In genomic region chr17:83179811-83180210, GRCh38 we compare ENCODE assay signal across 1 cellular context.
TF ChIP-seq lines count a peak whose summit lies in the region.

No MANE protein-coding gene starts in this region.

TF ChIP-seq in HepG2, 621 proteins besides CTCF, POLR2A, EP300 and RAD21 (continued from another document):
- TF ChIP-seq RORA (CRISPR knock-in tag; IDR thresholded peaks at IDR 0.05) (no peak), ATF6 (CRISPR knock-in tag; conservative IDR thresholded peaks at IDR 0.05) (no peak), RBFOX2 (IDR thresholded peaks at IDR 0.05; ENCODE audit: low read depth, low read length) (no peak), ZNF180 (CRISPR knock-in tag; IDR thresholded peaks at IDR 0.05; ENCODE audit: borderline replicate concordance, low read depth) (no peak), ZNF841 (CRISPR knock-in tag; IDR thresholded peaks at IDR 0.05; ENCODE audit: borderline replicate concordance) (no peak), ZFP91 (CRISPR knock-in tag; IDR thresholded peaks at IDR 0.05; ENCODE audit: borderline replicate concordance) (no peak), ZNF121 (CRISPR knock-in tag; IDR thresholded peaks at IDR 0.05) (no peak), TBL1XR1 (IDR thresholded peaks at IDR 0.05; ENCODE audit: borderline replicate concordance, low read length, partially characterized antibody) (no peak), TEF (CRISPR knock-in tag; IDR thresholded peaks at IDR 0.05) (no peak), ZNF761 (CRISPR knock-in tag; conservative IDR thresholded peaks at IDR 0.05) (no peak)
TF ChIP-seq in HepG2: peak in this region for 0.
